In the genomic region with DNA sequence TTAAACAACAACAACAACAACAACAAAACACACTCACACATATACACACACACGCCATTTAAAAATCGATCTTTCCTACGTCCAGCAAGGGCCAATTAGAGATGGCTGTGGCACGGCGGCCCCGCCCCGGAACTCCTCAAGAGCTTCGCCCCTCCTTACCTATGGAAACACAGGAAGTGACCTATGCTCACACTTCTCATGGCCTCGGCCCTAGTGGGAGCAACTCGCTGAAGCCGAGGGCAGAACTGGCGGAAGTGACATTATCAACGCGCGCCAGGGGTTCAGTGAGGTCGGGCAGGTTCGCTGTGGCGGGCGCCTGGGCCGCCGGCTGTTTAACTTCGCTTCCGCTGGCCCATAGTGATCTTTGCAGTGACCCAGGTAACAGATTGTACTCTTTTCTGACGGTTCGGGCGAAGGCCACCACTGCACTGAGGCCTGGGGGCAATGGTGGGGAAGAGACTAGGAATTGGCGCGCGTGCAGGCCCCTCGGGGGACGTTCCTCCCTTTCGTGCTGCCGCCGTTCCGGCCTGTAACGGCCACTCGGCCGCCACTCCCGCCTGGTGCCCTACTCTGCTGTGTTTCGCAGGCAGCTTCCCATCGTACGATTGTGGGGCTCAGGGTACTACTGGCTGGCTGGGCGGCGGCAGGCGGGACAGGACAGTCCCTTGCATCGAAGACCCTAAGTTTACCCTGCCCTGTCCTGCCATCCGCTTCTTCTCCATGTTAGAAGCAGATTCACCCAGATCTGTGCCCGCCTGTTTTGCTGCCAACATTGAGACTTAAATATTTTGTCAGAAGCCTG, we compare ENCODE assay signal across 8 cellular contexts. TPM values are rescaled to one million over a fixed set of nuclear protein-coding genes. Genes with fewer than 3 reads are reported as not detected.
DNase-seq lines count a peak whose midpoint lies in the region; ATAC-seq, FAIRE-seq and TF ChIP-seq lines count a peak whose summit lies in the region.

TSS of gene TBP (plus strand) at position 284 of the 802 bp plus-strand sequence. CDS start 2,661 bp downstream, outside the sequence.

- H3K27ac ChIP-seq in OCI-LY3 (ENCODE audit: low read length): peak within 1 kb of the TSS; percentile 36; the same call in 1 of the 2 replicates
- H3K27ac ChIP-seq in endothelial cell of umbilical vein (ENCODE audit: insufficient read depth, low read depth, low read length): peak within 1 kb of the TSS; percentile 84

- H3K4me3 ChIP-seq in OCI-LY3 (ENCODE audit: low read length): peak within 1 kb of the TSS; percentile 87
- H3K4me3 ChIP-seq in endothelial cell of umbilical vein (replicated peaks in 1 of 3; ENCODE audit: insufficient read depth in 1 of 3, low read depth in 1 of 3, low read length in 3 of 3): peak within 1 kb of the TSS; percentile 76 to 89 (median 81)

- H3K4me1 Mint-ChIP-seq in mesothelial cell of epicardium: peaks cover 12% of the 10 kb centered on the region

- no peak within 1 kb of the TSS for H3K27ac Mint-ChIP-seq in mesothelial cell of epicardium

- H3K36me3 ChIP-seq in OCI-LY3 (replicated peaks; ENCODE audit: low read depth, low read length) (peaks cover 14% of the 10 kb centered on the region), endothelial cell of umbilical vein (ENCODE audit: control insufficient read depth in 2 of 2, extremely low read depth in 1 of 2, insufficient read depth in 2 of 2, low read length in 2 of 2) (peaks cover 0 to 3% of the 10 kb centered on the region in 2 experiments)

- intact Hi-C loops in endothelial cell of umbilical vein (cut with micrococcal nuclease): loop anchor here (1.0 to 2.0 kb wide), 4 partner anchors 30 to 851 kb away; partner anchors contain the start of genes C6orf120, DYNLT2, ERMARD and PDCD2

- H3K79me2 ChIP-seq in OCI-LY3 (ENCODE audit: low read length) (peaks cover 79% of the 10 kb centered on the region), endothelial cell of umbilical vein (ENCODE audit: control insufficient read depth, insufficient read depth, low read length) (peaks cover 64% of the 10 kb centered on the region)

- H3K9me1 ChIP-seq in endothelial cell of umbilical vein (replicated peaks; ENCODE audit: control insufficient read depth, extremely low read depth, insufficient read depth, low read length): no peaks in the 10 kb centered on the region

- FAIRE-seq in endothelial cell of umbilical vein (lab: Jason Lieb, UNC): peak; percentile 98

- BruUV-seq in endothelial cell of umbilical vein (replicated peaks; lab: Mats Ljungman, UMichigan): TSS peak; percentile 61

- peaks cover 18% of the 10 kb centered on the region for H3K4me1 ChIP-seq in OCI-LY3 (ENCODE audit: low read length)
- H3K4me1 ChIP-seq in endothelial cell of umbilical vein (ENCODE audit: control insufficient read depth, extremely low read depth, insufficient read depth, low read length): peaks cover 22% of the 10 kb centered on the region

- no peaks in the 10 kb centered on the region for H3K27me3 Mint-ChIP-seq in mesothelial cell of epicardium (ENCODE audit: low read depth)

- no peaks in the 10 kb centered on the region for H3K9me3 ChIP-seq in OCI-LY3 (ENCODE audit: insufficient read depth, low read length)
- no peaks in the 10 kb centered on the region for H3K9me3 ChIP-seq in endothelial cell of umbilical vein (replicated peaks; ENCODE audit: control insufficient read depth, insufficient read depth, low read length)

- DNase-seq in DMS 273 treated with DMSO at 0.1 percent for 48 hours (lab: John Stamatoyannopoulos, UW) (peak; percentile 97), HuH-7.5 (ENCODE audit: low spot score) (peak; percentile 60), endothelial cell of umbilical vein (ENCODE audit: low read depth, low spot score) (peak; percentile 97), mesothelial cell of epicardium (ENCODE audit: low spot score in 2 of 2, unreplicated experiment in 2 of 2) (peak; percentile 81 to 89)
- DNase-seq in activated CD8-positive, alpha-beta memory T cell treated with anti-CD3 and anti-CD28 coated beads, Interleukin-2, amount 50 U/mL, for 48 hours: peak; percentile 97
- DNase-seq in stimulated activated CD8-positive, alpha-beta memory T cell treated with anti-CD3 and anti-CD28 coated beads, Interleukin-15, amount 100 ng/mL, for 48 hours (ENCODE audit: low read depth in 2 of 2): peak; percentile 94

- H3K36me3 Mint-ChIP-seq in mesothelial cell of epicardium: peaks cover 7% of the 10 kb centered on the region

- ATAC-seq in GM21528 (IDR thresholded peaks at IDR 0.05; ENCODE audit: low FRiP score, unreplicated experiment): peak; percentile 96

- H3K4me2 ChIP-seq in OCI-LY3 (ENCODE audit: low read length) (peak within 1 kb of the TSS; percentile 73), endothelial cell of umbilical vein (ENCODE audit: insufficient read depth, low read length) (peak within 1 kb of the TSS; percentile 92)

- TF ChIP-seq CTCF in OCI-LY3 (IDR thresholded peaks at IDR 0.05; ENCODE audit: low read depth, low read length) (no peak), endothelial cell of umbilical vein (IDR thresholded peaks at IDR 0.05; ENCODE audit: extremely low read depth in 1 of 2, insufficient read depth in 1 of 2, low read depth in 1 of 2, low read length in 2 of 2) (no peak), mesothelial cell of epicardium (IDR thresholded peaks at IDR 0.05; ENCODE audit: unreplicated experiment) (no peak)

- H3K4me3 Mint-ChIP-seq in mesothelial cell of epicardium: no peak within 1 kb of the TSS

- TF ChIP-seq POLR2A in endothelial cell of umbilical vein (IDR thresholded peaks at IDR 0.05; ENCODE audit: low read depth, low read length): peak; percentile 86

- peak within 1 kb of the TSS; percentile 77 for H3K9ac ChIP-seq in OCI-LY3 (ENCODE audit: low read length)
- peak within 1 kb of the TSS; percentile 89 for H3K9ac ChIP-seq in endothelial cell of umbilical vein (replicated peaks; ENCODE audit: extremely low read depth, insufficient read depth, low read length)

- CTCF ChIA-PET in endothelial cell of umbilical vein (lab: Charles Lee): interaction anchor here (1.0 kb wide), 2 partner anchors 30 to 722 kb away, joined by 5 to 6 read pairs; partner anchors contain the start of gene PDCD2

- H4K20me1 ChIP-seq in OCI-LY3 (ENCODE audit: insufficient read depth, low read length): peaks cover 31% of the 10 kb centered on the region
- H4K20me1 ChIP-seq in endothelial cell of umbilical vein (replicated peaks; ENCODE audit: control insufficient read depth, extremely low read depth, insufficient read depth, low read length): peaks cover 2% of the 10 kb centered on the region

- H2AFZ ChIP-seq in OCI-LY3 (ENCODE audit: low read depth, low read length) (peak within 1 kb of the TSS; percentile 99), endothelial cell of umbilical vein (ENCODE audit: low read depth, low read length) (peak within 1 kb of the TSS; percentile 91)

- no peaks in the 10 kb centered on the region for H3K9me3 Mint-ChIP-seq in mesothelial cell of epicardium

- dilution Hi-C loops in endothelial cell of umbilical vein (cut with MboI; ENCODE audit: extremely low pct_ligation_motif_present, low sequenced_read_pairs): no loop called here

- H3K27me3 ChIP-seq in OCI-LY3 (ENCODE audit: low read depth, low read length) (no peaks in the 10 kb centered on the region), endothelial cell of umbilical vein (ENCODE audit: control insufficient read depth in 2 of 2, insufficient read depth in 2 of 2, low read length in 2 of 2) (no peaks in the 10 kb centered on the region)

- POLR2A ChIA-PET in endothelial cell of umbilical vein (lab: Charles Lee): interaction anchor here (1.1 kb wide), 1 partner anchor 30 kb away, joined by 4 read pairs; the partner anchor contains the start of gene PDCD2

TF ChIP-seq in endothelial cell of umbilical vein, 7 proteins besides CTCF, POLR2A, EP300 and RAD21:
- TF ChIP-seq POLR2AphosphoS5 (IDR thresholded peaks at IDR 0.05; ENCODE audit: insufficient read depth, low read depth, low read length): peak; percentile 63
- TF ChIP-seq, protein P1, sequence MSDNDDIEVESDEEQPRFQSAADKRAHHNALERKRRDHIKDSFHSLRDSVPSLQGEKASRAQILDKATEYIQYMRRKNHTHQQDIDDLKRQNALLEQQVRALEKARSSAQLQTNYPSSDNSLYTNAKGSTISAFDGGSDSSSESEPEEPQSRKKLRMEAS (IDR thresholded peaks at IDR 0.05; ENCODE audit: insufficient read depth, insufficient read length): no peak

RNA-seq across cellular contexts. Expression of gene TBP, which starts in this region (rescaled TPM):
- total RNA-seq in endothelial cell of umbilical vein (15.3 and 17.7 TPM in 2 replicates), mesothelial cell of epicardium (20.9 to 24.1 TPM (median 23.5 TPM) in 3 replicates)
- 17.5 and 24.8 TPM in 2 replicates for polyA plus RNA-seq in endothelial cell of umbilical vein
- 13.2 and 13.5 TPM in 2 replicates for polyA plus RNA-seq in endothelial cell of umbilical vein (2011; cell fraction: cytosol; rRNA removed)
- polyA plus RNA-seq in endothelial cell of umbilical vein (2011; cell fraction: nucleus; rRNA removed): 26.4 and 31.8 TPM in 2 replicates
- polyA plus RNA-seq in endothelial cell of umbilical vein (2012): 10.7 and 12.2 TPM in 2 replicates
- polyA minus RNA-seq in endothelial cell of umbilical vein: 16.6 and 23.1 TPM in 2 replicates
- 7.7 TPM for polyA minus RNA-seq in endothelial cell of umbilical vein (2011; cell fraction: cytosol; rRNA and poly(A)+ RNA removed)
- polyA minus RNA-seq in endothelial cell of umbilical vein (2011; cell fraction: nucleus; rRNA and poly(A)+ RNA removed): 15.0 and 15.5 TPM in 2 replicates

Comparison
In these comparisons a context has a peak if more than half of its experiments do, and no peak if none do; other contexts are left out.
1. Peak in every context shown above with its lines: DNase-seq, ATAC-seq, H3K4me3 ChIP-seq and H3K27ac ChIP-seq.